16 cellular contexts compared by ENCODE assay signal in the genomic region with DNA sequence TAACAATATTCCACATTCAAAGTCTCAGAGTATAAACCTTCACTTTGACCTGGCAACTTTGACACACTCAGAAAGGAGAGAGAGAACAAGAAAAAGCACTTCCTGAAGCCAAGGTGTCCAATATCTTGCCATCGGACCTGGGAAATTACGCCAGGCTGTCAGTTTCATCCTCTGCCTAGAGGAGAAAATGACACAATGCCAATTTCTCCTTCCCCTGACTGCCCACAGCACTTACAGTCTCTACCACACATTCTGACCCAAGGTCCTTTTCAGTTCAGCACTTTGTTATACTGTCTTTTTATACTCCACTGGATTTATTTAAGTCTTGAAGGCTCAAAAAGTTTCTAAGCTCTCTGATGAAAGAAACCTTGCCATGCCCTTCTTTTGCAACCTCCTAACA.
DNase-seq lines count a peak whose midpoint lies in the region; ATAC-seq and TF ChIP-seq lines count a peak whose summit lies in the region.
"Had no signal": no experiment of that assay in that cellular context is flagged by ENCODE, and none has a peak within 500 bp of the region (broad histone marks: within the 10 kb centered on the region; RNA-seq: fewer than 3 reads in every experiment).

No MANE protein-coding gene starts in this region.

- CTCF ChIA-PET in activated CD4-positive, alpha-beta T cell treated with anti-CD3 and anti-CD28 coated beads for 36 hours (lab: Charles Lee): interaction anchor here (0.6 to 3.6 kb wide), 4 partner anchors 16 to 25 kb away, joined by 3 to 12 read pairs (median 5); no protein-coding TSS in a partner anchor

- POLR2A ChIA-PET in activated CD4-positive, alpha-beta T cell treated with anti-CD3 and anti-CD28 coated beads for 36 hours (lab: Charles Lee): no interaction called here

- no peaks in the 10 kb centered on the region for H3K27me3 Mint-ChIP-seq in activated CD4-positive, alpha-beta T cell treated with anti-CD3 and anti-CD28 coated beads for 36 hours
- H3K27me3 Mint-ChIP-seq in activated naive CD8-positive, alpha-beta T cell treated with anti-CD3 and anti-CD28 coated beads, Interleukin-2, amount 50 U/mL, for 24 hours: no peaks in the 10 kb centered on the region
- H3K27me3 Mint-ChIP-seq in natural killer cell treated with Interleukin-12 subunit alpha and Interleukin-12 subunit beta and Interleukin-15 and Interleukin-18, amount 100 ng/mL, for 72 hours: no peaks in the 10 kb centered on the region
- H3K27me3 Mint-ChIP-seq in HFFc6 (ENCODE audit: insufficient read depth): peaks cover 3% of the 10 kb centered on the region
- H3K27me3 Mint-ChIP-seq: dendritic cell treated with granulocyte-macrophage colony-stimulating factor and Interleukin-4, amounts not matched to agents 40 ng/mL and 50 ng/mL, for 4 days had no signal

- intact Hi-C loops in activated CD4-positive, alpha-beta T cell treated with anti-CD3 and anti-CD28 coated beads for 36 hours (cut with DNase I, micrococcal nuclease): no loop called here

- H3K36me3 Mint-ChIP-seq in activated CD4-positive, alpha-beta T cell treated with anti-CD3 and anti-CD28 coated beads for 36 hours (ENCODE audit: low read depth): peaks cover 10% of the 10 kb centered on the region
- H3K36me3 Mint-ChIP-seq in activated naive CD8-positive, alpha-beta T cell treated with anti-CD3 and anti-CD28 coated beads, Interleukin-2, amount 50 U/mL, for 24 hours (ENCODE audit: low read depth): peaks cover 14% of the 10 kb centered on the region
- H3K36me3 Mint-ChIP-seq in natural killer cell treated with Interleukin-12 subunit alpha and Interleukin-12 subunit beta and Interleukin-15 and Interleukin-18, amount 100 ng/mL, for 72 hours: no peaks in the 10 kb centered on the region
- H3K36me3 Mint-ChIP-seq in HFFc6 (ENCODE audit: low read depth): peaks cover 12% of the 10 kb centered on the region

- H3K27ac Mint-ChIP-seq in activated CD4-positive, alpha-beta T cell treated with anti-CD3 and anti-CD28 coated beads for 36 hours: peak overlapping the region; percentile 43
- H3K27ac Mint-ChIP-seq in activated naive CD8-positive, alpha-beta T cell treated with anti-CD3 and anti-CD28 coated beads, Interleukin-2, amount 50 U/mL, for 24 hours: peak overlapping the region; percentile 94
- peak overlapping the region; percentile 76 to 96 for H3K27ac Mint-ChIP-seq in natural killer cell treated with Interleukin-12 subunit alpha and Interleukin-12 subunit beta and Interleukin-15 and Interleukin-18, amount 100 ng/mL, for 72 hours
- no peak overlapping the region for H3K27ac Mint-ChIP-seq in HFFc6
- H3K27ac Mint-ChIP-seq: dendritic cell treated with granulocyte-macrophage colony-stimulating factor and Interleukin-4, amounts not matched to agents 40 ng/mL and 50 ng/mL, for 4 days had no signal

- no peaks in the 10 kb centered on the region for H3K9me3 Mint-ChIP-seq in activated CD4-positive, alpha-beta T cell treated with anti-CD3 and anti-CD28 coated beads for 36 hours (ENCODE audit: low read depth)
- no peaks in the 10 kb centered on the region for H3K9me3 Mint-ChIP-seq in activated naive CD8-positive, alpha-beta T cell treated with anti-CD3 and anti-CD28 coated beads, Interleukin-2, amount 50 U/mL, for 24 hours
- no peaks in the 10 kb centered on the region for H3K9me3 Mint-ChIP-seq in natural killer cell treated with Interleukin-12 subunit alpha and Interleukin-12 subunit beta and Interleukin-15 and Interleukin-18, amount 100 ng/mL, for 72 hours
- no peaks in the 10 kb centered on the region for H3K9me3 Mint-ChIP-seq in HFFc6
- H3K9me3 Mint-ChIP-seq: dendritic cell treated with granulocyte-macrophage colony-stimulating factor and Interleukin-4, amounts not matched to agents 40 ng/mL and 50 ng/mL, for 4 days had no signal

- 0 out of 2 replicates have a peak overlapping the region, but pooled peaks have one; percentile 31 for H3K4me3 ChIP-seq in GM08714 (ENCODE audit: low read length)
- H3K4me3 ChIP-seq: adrenal gland, GM23248, K562 had no signal

- no peak for ATAC-seq in activated CD4-positive, alpha-beta T cell treated with anti-CD3 and anti-CD28 coated beads for 36 hours
- ATAC-seq in activated naive CD8-positive, alpha-beta T cell treated with anti-CD3 and anti-CD28 coated beads, Interleukin-2, amount 50 U/mL, for 24 hours: no peak
- peak in 1 of 2 donors; percentile 24 for ATAC-seq in natural killer cell treated with Interleukin-12 subunit alpha and Interleukin-12 subunit beta and Interleukin-15 and Interleukin-18, amount 100 ng/mL, for 72 hours
- ATAC-seq: K562 had no signal

- H3K4me3 Mint-ChIP-seq in activated CD4-positive, alpha-beta T cell treated with anti-CD3 and anti-CD28 coated beads for 36 hours: no peak overlapping the region
- H3K4me3 Mint-ChIP-seq in activated naive CD8-positive, alpha-beta T cell treated with anti-CD3 and anti-CD28 coated beads, Interleukin-2, amount 50 U/mL, for 24 hours: no peak overlapping the region
- peak overlapping the region; percentile 80 for H3K4me3 Mint-ChIP-seq in natural killer cell treated with Interleukin-12 subunit alpha and Interleukin-12 subunit beta and Interleukin-15 and Interleukin-18, amount 100 ng/mL, for 72 hours
- no peak overlapping the region for H3K4me3 Mint-ChIP-seq in HFFc6
- H3K4me3 Mint-ChIP-seq: dendritic cell treated with granulocyte-macrophage colony-stimulating factor and Interleukin-4, amounts not matched to agents 40 ng/mL and 50 ng/mL, for 4 days had no signal

- H3K4me1 Mint-ChIP-seq in activated CD4-positive, alpha-beta T cell treated with anti-CD3 and anti-CD28 coated beads for 36 hours: peaks cover 71% of the 10 kb centered on the region
- peaks cover 83% of the 10 kb centered on the region for H3K4me1 Mint-ChIP-seq in activated naive CD8-positive, alpha-beta T cell treated with anti-CD3 and anti-CD28 coated beads, Interleukin-2, amount 50 U/mL, for 24 hours
- H3K4me1 Mint-ChIP-seq in natural killer cell treated with Interleukin-12 subunit alpha and Interleukin-12 subunit beta and Interleukin-15 and Interleukin-18, amount 100 ng/mL, for 72 hours (ENCODE audit: low read depth in 2 of 2): peaks cover 62 to 75% of the 10 kb centered on the region in 2 donors
- no peaks in the 10 kb centered on the region; the same call in 1 of the 2 replicates for H3K4me1 Mint-ChIP-seq in HFFc6 (ENCODE audit: low read depth)

- no peak for DNase-seq in activated CD4-positive, alpha-beta T cell treated with anti-CD3 and anti-CD28 coated beads for 36 hours
- DNase-seq in activated CD4-positive, alpha-beta T cell treated with anti-CD3 and anti-CD28 coated beads, Interleukin-2, amount 50 U/mL, for 4 hours: no peak
- DNase-seq in activated naive CD8-positive, alpha-beta T cell treated with anti-CD3 and anti-CD28 coated beads, Interleukin-2, amount 50 U/mL, for 24 hours: no peak
- DNase-seq in natural killer cell treated with Interleukin-12 subunit alpha and Interleukin-12 subunit beta and Interleukin-15 and Interleukin-18, amount 100 ng/mL, for 72 hours (ENCODE audit: low spot score): no peak
- DNase-seq in HFFc6 (no peak), DMS153 treated with DMSO at 0.1 percent for 48 hours (lab: John Stamatoyannopoulos, UW; ENCODE audit: unreplicated experiment) (no peak), NCI-H2081 treated with DMSO at 0.1 percent for 48 hours (lab: John Stamatoyannopoulos, UW) (no peak)
- DNase-seq: adrenal gland, foreskin fibroblast, GM23248, NCI-H1694, NCI-H748 treated with DMSO at 0.1 percent for 48 hours, occipital lobe had no signal

- no peak for TF ChIP-seq CTCF in HFFc6 (IDR thresholded peaks at IDR 0.05)
